ENCODE assay signal across 9 cellular contexts in the genomic region with DNA sequence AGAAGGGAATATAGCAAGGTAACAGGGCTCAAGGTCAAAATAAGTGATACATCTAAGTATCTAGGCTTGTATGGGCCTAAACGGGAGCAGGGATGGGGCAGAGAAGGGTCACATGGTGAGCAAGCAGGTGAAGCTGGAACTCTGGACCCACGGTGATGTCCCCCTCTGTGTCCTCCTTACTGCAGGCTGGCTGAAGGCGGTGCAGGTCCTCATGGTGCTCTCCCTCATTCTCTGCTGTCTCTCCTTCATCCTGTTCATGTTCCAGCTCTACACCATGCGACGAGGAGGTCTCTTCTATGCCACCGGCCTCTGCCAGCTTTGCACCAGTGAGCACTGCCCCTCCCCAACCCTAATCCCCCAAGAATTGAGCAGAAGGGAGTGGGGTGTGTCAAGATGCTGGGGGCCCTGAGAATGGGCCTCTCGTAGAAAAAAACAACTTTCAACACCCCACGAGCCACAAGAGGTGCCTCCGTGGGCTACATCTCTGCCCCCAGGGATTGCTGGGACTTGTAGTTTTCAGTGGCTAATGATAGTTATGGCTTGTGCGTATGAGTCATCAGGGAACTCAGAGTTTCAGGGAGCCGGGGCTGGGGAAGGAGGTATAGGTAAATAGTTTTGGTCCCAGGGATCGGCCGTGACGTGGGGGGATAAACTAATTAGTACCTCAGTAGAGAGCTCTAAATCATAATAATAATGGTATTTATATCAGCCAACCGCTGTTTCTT. TPM values are rescaled to one million over a fixed set of nuclear protein-coding genes. Genes with fewer than 3 reads are reported as not detected.
A peak's percentile ranks its signal among the peaks of the same experiment; 100 is the strongest.
DNase-seq lines count a peak whose midpoint lies in the region; ATAC-seq and TF ChIP-seq lines count a peak whose summit lies in the region.
"Had no signal": no experiment of that assay in that cellular context is flagged by ENCODE, and none has a peak within 500 bp of the region (broad histone marks: within the 10 kb centered on the region; RNA-seq: fewer than 3 reads in every experiment).

No MANE protein-coding gene starts in this region.

- H3K36me3 ChIP-seq in CD8-positive, alpha-beta memory T cell (ENCODE audit: insufficient read depth, low read length) = peaks cover 23% of the 10 kb centered on the region

- peaks cover 62 to 84% (median 70%) of the 10 kb centered on the region in 3 donors for H3K4me1 Mint-ChIP-seq in CD8-positive, alpha-beta memory T cell

- peaks cover 0 to 1% (median 0%) of the 10 kb centered on the region in 5 donors for H3K9me3 Mint-ChIP-seq in CD8-positive, alpha-beta memory T cell

- no peaks in the 10 kb centered on the region for H3K27me3 ChIP-seq in CD8-positive, alpha-beta memory T cell (ENCODE audit: insufficient read depth, low read length, poor library complexity, severe bottlenecking)

- peak overlapping the region; percentile 60 for H3K27ac ChIP-seq in CD8-positive, alpha-beta memory T cell (ENCODE audit: low read depth, low read length)

- no peaks in the 10 kb centered on the region for H3K27me3 Mint-ChIP-seq in CD8-positive, alpha-beta memory T cell

- CTCF ChIA-PET in CD8-positive, alpha-beta memory T cell (lab: Charles Lee) = interaction anchor here (1.1 to 9.7 kb wide), 3 partner anchors 10 to 63 kb away, joined by 3 to 288 read pairs (median 6); a partner anchor contains a TSS

- peaks cover 8 to 58% (median 13%) of the 10 kb centered on the region in 3 donors for H3K36me3 Mint-ChIP-seq in CD8-positive, alpha-beta memory T cell

- H3K9me3 ChIP-seq in CD8-positive, alpha-beta memory T cell (ENCODE audit: low read length) = no peaks in the 10 kb centered on the region

- peak overlapping the region; percentile 57 for H3K4me3 ChIP-seq in CD8-positive, alpha-beta memory T cell (ENCODE audit: low read length)
- H3K4me3 ChIP-seq in fibroblast of villous mesenchyme (ENCODE audit: low read depth, low read length) = no peak overlapping the region

- peak; percentile 23 to 62 (median 36) for DNase-seq in CD8-positive, alpha-beta memory T cell
- peak; percentile 34 to 48 for DNase-seq in Kasumi-1 (lab: John Stamatoyannopoulos, UW)
- DNase-seq in activated CD8-positive, alpha-beta memory T cell treated with anti-CD3 and anti-CD28 coated beads, Interleukin-2, amount 50 U/mL, for 4 hours = peak; percentile 41
- DNase-seq in fibroblast of villous mesenchyme (ENCODE audit: low read depth) = peak; percentile 48
- peak; percentile 64 for DNase-seq in stimulated activated CD4-positive, alpha-beta T cell treated with anti-CD3 and anti-CD28 coated beads, Interleukin-15, amount 100 ng/mL, for 24 hours
- no peak for DNase-seq in NCI-H446 (lab: John Stamatoyannopoulos, UW)
- no peak for DNase-seq in cerebellar cortex (ENCODE audit: low spot score)

- no peak for ATAC-seq in GM21526 (IDR thresholded peaks at IDR 0.05; ENCODE audit: low FRiP score, unreplicated experiment)

- peak overlapping the region; percentile 79 to 95 (median 84) for H3K4me3 Mint-ChIP-seq in CD8-positive, alpha-beta memory T cell

- peak overlapping the region; percentile 89 to 100 (median 95) for H3K27ac Mint-ChIP-seq in CD8-positive, alpha-beta memory T cell

- POLR2A ChIA-PET in CD8-positive, alpha-beta memory T cell (lab: Charles Lee) = interaction anchor here (0.6 to 2.2 kb wide), 3 partner anchors 8 to 291 kb away, joined by 4 to 23 read pairs (median 4); a partner anchor contains a TSS

- H3K4me1 ChIP-seq in CD8-positive, alpha-beta memory T cell (ENCODE audit: insufficient read depth, low read length) = peaks cover 72% of the 10 kb centered on the region

- no peak for TF ChIP-seq CTCF in fibroblast of villous mesenchyme (IDR thresholded peaks at IDR 0.05; ENCODE audit: insufficient read depth, low read depth, low read length)

RNA-seq across cellular contexts. Expression of a gene that starts 4.0 kb away (rescaled TPM):
- 100 to 1,000 TPM; 273 to 278 TPM for total RNA-seq in CD8-positive, alpha-beta memory T cell
- 1,041 TPM for polyA plus RNA-seq in CD8-positive, alpha-beta memory T cell
- 82.8 and 92.4 TPM in 2 replicates for total RNA-seq in fibroblast of villous mesenchyme

RNA-seq across cellular contexts. Expression of a gene that starts 34.4 kb away (rescaled TPM):
- 10 to 100 TPM; 11.4 to 15.8 TPM for total RNA-seq in CD8-positive, alpha-beta memory T cell
- 9.2 TPM for polyA plus RNA-seq in CD8-positive, alpha-beta memory T cell
- total RNA-seq in fibroblast of villous mesenchyme = 2.9 and 3.0 TPM in 2 replicates

RNA-seq across cellular contexts. Expression of a gene that starts 34.8 kb away (rescaled TPM):
- not detected for total RNA-seq in CD8-positive, alpha-beta memory T cell
- not detected for polyA plus RNA-seq in CD8-positive, alpha-beta memory T cell
- total RNA-seq in fibroblast of villous mesenchyme = not detected in 2 replicates
- total RNA-seq: lung had no signal
- polyA plus RNA-seq: lung had no signal

RNA-seq across cellular contexts. Expression of a gene that starts 59.4 kb away (rescaled TPM):
- total RNA-seq in CD8-positive, alpha-beta memory T cell = under 1 TPM in 1 of 2 experiments, not detected in 1; 0.13 TPM
- polyA plus RNA-seq in CD8-positive, alpha-beta memory T cell = not detected
- total RNA-seq in fibroblast of villous mesenchyme = 0.32 and 0.43 TPM in 2 replicates

Comparison
In these comparisons a context has a peak if more than half of its experiments do, and no peak if none do; other contexts are left out.
1. DNase-seq: peak in CD8-positive, alpha-beta memory T cell (5 of 5), Kasumi-1 (2 of 2), activated CD8-positive, alpha-beta memory T cell treated with anti-CD3 and anti-CD28 coated beads, Interleukin-2, amount 50 U/mL, for 4 hours (single experiment), fibroblast of villous mesenchyme (single experiment) and stimulated activated CD4-positive, alpha-beta T cell treated with anti-CD3 and anti-CD28 coated beads, Interleukin-15, amount 100 ng/mL, for 24 hours (single experiment); none in NCI-H446 (0 of 2) and cerebellar cortex (single experiment).